In genomic region chr5:150671509-150672236, GRCh38 we compare ENCODE assay signal across 8 cellular contexts. TPM values are rescaled to one million over a fixed set of nuclear protein-coding genes. Genes with fewer than 3 reads are reported as not detected.
DNase-seq lines count a peak whose midpoint lies in the region; ATAC-seq, FAIRE-seq and TF ChIP-seq lines count a peak whose summit lies in the region.

No MANE protein-coding gene starts in this region.

- peaks cover 6% of the 10 kb centered on the region for H3K4me1 Mint-ChIP-seq in activated naive CD8-positive, alpha-beta T cell (ENCODE audit: low read depth)
- peaks cover 7% of the 10 kb centered on the region for H3K4me1 Mint-ChIP-seq in stimulated activated naive CD8-positive, alpha-beta T cell treated with anti-CD3 and anti-CD28 coated beads, Interleukin-15, Interleukin-2, amounts not matched to agents 100 ng/mL and 50 ng/mL, for 24 hours (ENCODE audit: low read depth)

- peak; percentile 44 to 52 for ATAC-seq in activated CD4-positive, CD25-positive, alpha-beta regulatory T cell treated with anti-CD3 and anti-CD28 coated beads, Interleukin-2, amount 50 U/mL, for 24 hours
- ATAC-seq in GM18519 (IDR thresholded peaks at IDR 0.05; ENCODE audit: low FRiP score, unreplicated experiment) = no peak

- peak overlapping the region; percentile 47 to 56 for H3K4me3 ChIP-seq in kidney (ENCODE audit: low read length in 2 of 2)

- H3K4me3 Mint-ChIP-seq in activated naive CD8-positive, alpha-beta T cell = peak overlapping the region; percentile 82
- peak overlapping the region; percentile 74 for H3K4me3 Mint-ChIP-seq in stimulated activated naive CD8-positive, alpha-beta T cell treated with anti-CD3 and anti-CD28 coated beads, Interleukin-15, Interleukin-2, amounts not matched to agents 100 ng/mL and 50 ng/mL, for 24 hours

- H3K36me3 Mint-ChIP-seq in activated naive CD8-positive, alpha-beta T cell = no peaks in the 10 kb centered on the region
- H3K36me3 Mint-ChIP-seq in stimulated activated naive CD8-positive, alpha-beta T cell treated with anti-CD3 and anti-CD28 coated beads, Interleukin-15, Interleukin-2, amounts not matched to agents 100 ng/mL and 50 ng/mL, for 24 hours (ENCODE audit: low read depth) = no peaks in the 10 kb centered on the region

- no peaks in the 10 kb centered on the region for H3K9me3 Mint-ChIP-seq in activated naive CD8-positive, alpha-beta T cell (ENCODE audit: low read depth)
- H3K9me3 Mint-ChIP-seq in stimulated activated naive CD8-positive, alpha-beta T cell treated with anti-CD3 and anti-CD28 coated beads, Interleukin-15, Interleukin-2, amounts not matched to agents 100 ng/mL and 50 ng/mL, for 24 hours = no peaks in the 10 kb centered on the region

- peaks cover 0 to 12% of the 10 kb centered on the region in 2 donors for H3K4me1 ChIP-seq in kidney (ENCODE audit: control insufficient read depth in 1 of 2, insufficient read depth in 1 of 2, low read depth in 1 of 2, low read length in 2 of 2)

- no peak for TF ChIP-seq CTCF in kidney (IDR thresholded peaks at IDR 0.05; ENCODE audit: borderline replicate concordance, extremely low read depth, insufficient read depth)

- no peak overlapping the region for H3K9ac ChIP-seq in kidney (ENCODE audit: low read length in 2 of 2)

- no peak for DNase-seq in activated CD4-positive, CD25-positive, alpha-beta regulatory T cell treated with anti-CD3 and anti-CD28 coated beads, Interleukin-2, amount 50 U/mL, for 72 hours
- DNase-seq in kidney = no peak
- DNase-seq in SIG-M5 treated with dmso at 0.1 percent for 504 hours (lab: John Stamatoyannopoulos, UW; ENCODE audit: unreplicated experiment) = no peak
- DNase-seq in NCI-H1436 (lab: John Stamatoyannopoulos, UW) = no peak

- no peaks in the 10 kb centered on the region for H3K36me3 ChIP-seq in kidney (ENCODE audit: control insufficient read depth in 1 of 2, insufficient read depth in 2 of 2, low read length in 2 of 2)

- H3K27ac ChIP-seq in kidney (ENCODE audit: low read depth in 2 of 2, low read length in 2 of 2) = no peak overlapping the region

- H3K9me3 ChIP-seq in kidney (ENCODE audit: control insufficient read depth in 1 of 2, low read length in 2 of 2) = no peaks in the 10 kb centered on the region

- peaks cover 13% of the 10 kb centered on the region for H3K27me3 Mint-ChIP-seq in activated naive CD8-positive, alpha-beta T cell
- H3K27me3 Mint-ChIP-seq in stimulated activated naive CD8-positive, alpha-beta T cell treated with anti-CD3 and anti-CD28 coated beads, Interleukin-15, Interleukin-2, amounts not matched to agents 100 ng/mL and 50 ng/mL, for 24 hours = peaks cover 19% of the 10 kb centered on the region

- no peak for FAIRE-seq in kidney (lab: Jason Lieb, UNC)

- intact Hi-C loops in kidney (cut with DNase I) = no loop called here

- no peak overlapping the region for H3K27ac Mint-ChIP-seq in activated naive CD8-positive, alpha-beta T cell
- H3K27ac Mint-ChIP-seq in stimulated activated naive CD8-positive, alpha-beta T cell treated with anti-CD3 and anti-CD28 coated beads, Interleukin-15, Interleukin-2, amounts not matched to agents 100 ng/mL and 50 ng/mL, for 24 hours = no peak overlapping the region

RNA-seq across cellular contexts. Expression of gene MYOZ3, which starts 10.6 kb away (rescaled TPM):
- total RNA-seq in kidney = 0.66 TPM
- polyA plus RNA-seq in kidney (ENCODE audit: insufficient read depth, low read depth, low replicate concordance) = 1.3 TPM

RNA-seq across cellular contexts. Expression of gene RBM22, which starts 29.2 kb away (rescaled TPM):
- total RNA-seq in kidney = 44.2 TPM
- polyA plus RNA-seq in kidney (ENCODE audit: insufficient read depth, low read depth, low replicate concordance) = 30.0 TPM

RNA-seq across cellular contexts. Expression of gene SYNPO, which starts 31.2 kb away (rescaled TPM):
- total RNA-seq in kidney = 87.6 TPM
- polyA plus RNA-seq in kidney (ENCODE audit: insufficient read depth, low read depth, low replicate concordance) = 46.3 TPM
